12 cellular contexts compared by ENCODE assay signal in genomic region chr16:30700971-30701370, GRCh38. TPM values are rescaled to one million over a fixed set of nuclear protein-coding genes. Genes with fewer than 3 reads are reported as not detected.
DNase-seq lines count a peak whose midpoint lies in the region; ATAC-seq and TF ChIP-seq lines count a peak whose summit lies in the region.
"Had no signal": no experiment of that assay in that cellular context is flagged by ENCODE, and none has a peak within 500 bp of the region (broad histone marks: within the 10 kb centered on the region; RNA-seq: fewer than 3 reads in every experiment).

No MANE protein-coding gene starts in this region.

- DNase-seq in T-helper 2 cell treated with Interferon-gamma antibody and Interleukin-4, amounts not matched to agents 5 μg/mL and 100 μg/mL, for 36 hours (ENCODE audit: low spot score): no peak
- DNase-seq in T-helper 2 cell: no peak
- DNase-seq in Calu3: no peak
- no peak for DNase-seq in activated naive CD8-positive, alpha-beta T cell treated with anti-CD3 and anti-CD28 coated beads, Interleukin-2, amount 50 U/mL, for 24 hours
- no peak for DNase-seq in neural crest cell (ENCODE audit: low read depth, low spot score)
- no peak for DNase-seq in T-helper 17 cell
- DNase-seq: cortex of kidney; NCI-H1417 treated with DMSO at 0.1 percent for 48 hours; stimulated activated CD4-positive, alpha-beta T cell treated with anti-CD3 and anti-CD28 coated beads, Interleukin-15, amount 100 ng/mL, for 24 hours; WERI-Rb-1 had no signal

- peak overlapping the region; percentile 46 for H3K4me3 Mint-ChIP-seq in T-helper 2 cell treated with Interferon-gamma antibody and Interleukin-4, amounts not matched to agents 5 μg/mL and 100 μg/mL, for 36 hours
- H3K4me3 Mint-ChIP-seq in Calu3 (ENCODE audit: low read depth, unreplicated experiment) (peak overlapping the region; percentile 96), neural crest cell (peak overlapping the region; percentile 77), T-helper 17 cell (no peak overlapping the region)
- peak overlapping the region; percentile 56 for H3K4me3 Mint-ChIP-seq in activated naive CD8-positive, alpha-beta T cell treated with anti-CD3 and anti-CD28 coated beads, Interleukin-2, amount 50 U/mL, for 24 hours

- peaks cover 26% of the 10 kb centered on the region for H3K4me1 Mint-ChIP-seq in T-helper 2 cell treated with Interferon-gamma antibody and Interleukin-4, amounts not matched to agents 5 μg/mL and 100 μg/mL, for 36 hours (ENCODE audit: low read depth)
- H3K4me1 Mint-ChIP-seq in Calu3 (ENCODE audit: low read depth, unreplicated experiment) (peaks cover 25% of the 10 kb centered on the region), neural crest cell (peaks cover 30% of the 10 kb centered on the region), T-helper 17 cell (peaks cover 26% of the 10 kb centered on the region)
- peaks cover 27% of the 10 kb centered on the region for H3K4me1 Mint-ChIP-seq in activated naive CD8-positive, alpha-beta T cell treated with anti-CD3 and anti-CD28 coated beads, Interleukin-2, amount 50 U/mL, for 24 hours

- no peaks in the 10 kb centered on the region for H3K9me3 Mint-ChIP-seq in T-helper 2 cell treated with Interferon-gamma antibody and Interleukin-4, amounts not matched to agents 5 μg/mL and 100 μg/mL, for 36 hours
- no peaks in the 10 kb centered on the region for H3K9me3 Mint-ChIP-seq in Calu3 (ENCODE audit: low read depth, unreplicated experiment)
- H3K9me3 Mint-ChIP-seq in activated naive CD8-positive, alpha-beta T cell treated with anti-CD3 and anti-CD28 coated beads, Interleukin-2, amount 50 U/mL, for 24 hours: no peaks in the 10 kb centered on the region
- H3K9me3 Mint-ChIP-seq in neural crest cell: no peaks in the 10 kb centered on the region

- no TSS peak for BruUV-seq in Calu3 (replicated peaks; lab: Mats Ljungman, UMichigan)

- TF ChIP-seq CTCF in Calu3 (IDR thresholded peaks at IDR 0.05; ENCODE audit: unreplicated experiment) (no peak), neural crest cell (conservative IDR thresholded peaks at IDR 0.05) (no peak)

- intact Hi-C loops in Calu3 (cut with micrococcal nuclease; ENCODE audit: unreplicated experiment): no loop called here

- peaks cover 45% of the 10 kb centered on the region for H3K36me3 Mint-ChIP-seq in T-helper 2 cell treated with Interferon-gamma antibody and Interleukin-4, amounts not matched to agents 5 μg/mL and 100 μg/mL, for 36 hours (ENCODE audit: low read depth)
- H3K36me3 Mint-ChIP-seq in Calu3 (ENCODE audit: insufficient read depth, unreplicated experiment) (peaks cover 86% of the 10 kb centered on the region), neural crest cell (ENCODE audit: low read depth) (peaks cover 13% of the 10 kb centered on the region), T-helper 17 cell (ENCODE audit: low read depth) (no peaks in the 10 kb centered on the region)
- peaks cover 42% of the 10 kb centered on the region for H3K36me3 Mint-ChIP-seq in activated naive CD8-positive, alpha-beta T cell treated with anti-CD3 and anti-CD28 coated beads, Interleukin-2, amount 50 U/mL, for 24 hours (ENCODE audit: low read depth)

- no peak overlapping the region for H3K27ac Mint-ChIP-seq in T-helper 2 cell treated with Interferon-gamma antibody and Interleukin-4, amounts not matched to agents 5 μg/mL and 100 μg/mL, for 36 hours
- H3K27ac Mint-ChIP-seq in Calu3 (ENCODE audit: unreplicated experiment): no peak overlapping the region
- no peak overlapping the region for H3K27ac Mint-ChIP-seq in activated naive CD8-positive, alpha-beta T cell treated with anti-CD3 and anti-CD28 coated beads, Interleukin-2, amount 50 U/mL, for 24 hours
- peak overlapping the region; percentile 83 for H3K27ac Mint-ChIP-seq in neural crest cell (ENCODE audit: unreplicated experiment)
- H3K27ac Mint-ChIP-seq in T-helper 17 cell: no peak overlapping the region

- CTCF ChIA-PET in Calu3 (lab: Charles Lee): no interaction called here

- no peak for ATAC-seq in activated naive CD8-positive, alpha-beta T cell treated with anti-CD3 and anti-CD28 coated beads, Interleukin-2, amount 50 U/mL, for 24 hours
- ATAC-seq in T-helper 17 cell (no peak), GM19324 (IDR thresholded peaks at IDR 0.05; ENCODE audit: low FRiP score, unreplicated experiment) (no peak), HG03565 (IDR thresholded peaks at IDR 0.05; ENCODE audit: unreplicated experiment) (no peak)

- H3K9me3 ChIP-seq in T-helper 17 cell (ENCODE audit: control insufficient read depth, low read length, poor library complexity, severe bottlenecking): no peaks in the 10 kb centered on the region

- H3K27me3 Mint-ChIP-seq in T-helper 2 cell treated with Interferon-gamma antibody and Interleukin-4, amounts not matched to agents 5 μg/mL and 100 μg/mL, for 36 hours (ENCODE audit: low read depth): no peaks in the 10 kb centered on the region
- H3K27me3 Mint-ChIP-seq in Calu3 (ENCODE audit: unreplicated experiment) (no peaks in the 10 kb centered on the region), neural crest cell (ENCODE audit: low read depth) (peaks cover 5% of the 10 kb centered on the region), T-helper 17 cell (no peaks in the 10 kb centered on the region)
- H3K27me3 Mint-ChIP-seq in activated naive CD8-positive, alpha-beta T cell treated with anti-CD3 and anti-CD28 coated beads, Interleukin-2, amount 50 U/mL, for 24 hours: peaks cover 3% of the 10 kb centered on the region

RNA-seq across cellular contexts. Expression of gene SRCAP, which starts 2.0 kb away (rescaled TPM):
- total RNA-seq in Calu3 (2022): 84.6 and 90.8 TPM in 2 replicates
- total RNA-seq in neural crest cell: 94.5 and 100.0 TPM in 2 replicates
- 10 to 100 TPM; 86.9 to 90.5 TPM for total RNA-seq in T-helper 17 cell

RNA-seq across cellular contexts. Expression of gene FBRS, which starts 42.7 kb away (rescaled TPM):
- total RNA-seq in Calu3 (2022): 113 and 114 TPM in 2 replicates
- total RNA-seq in neural crest cell: 63.6 and 67.1 TPM in 2 replicates
- 100 to 1,000 TPM; 217 to 246 TPM for total RNA-seq in T-helper 17 cell

RNA-seq across cellular contexts. Expression of gene PHKG2, which starts 47.3 kb away (rescaled TPM):
- total RNA-seq in Calu3 (2022): 66.7 and 72.8 TPM in 2 replicates
- 39.2 and 40.8 TPM in 2 replicates for total RNA-seq in neural crest cell
- total RNA-seq in T-helper 17 cell: 10 to 100 TPM; 31.6 to 38.1 TPM

RNA-seq across cellular contexts. Expression of gene PRR14, which starts 50.2 kb away (rescaled TPM):
- total RNA-seq in Calu3 (2022): 47.4 and 59.4 TPM in 2 replicates
- 62.8 and 67.0 TPM in 2 replicates for total RNA-seq in neural crest cell
- 10 to 100 TPM; 74.1 to 89.1 TPM for total RNA-seq in T-helper 17 cell
